ENCODE assay signal across 16 cellular contexts in genomic region chr14:33570717-33571058, GRCh38.
A peak's percentile ranks its signal among the peaks of the same experiment; 100 is the strongest.
DNase-seq lines count a peak whose midpoint lies in the region; ATAC-seq and TF ChIP-seq lines count a peak whose summit lies in the region.
"Had no signal": no experiment of that assay in that cellular context is flagged by ENCODE, and none has a peak within 500 bp of the region (broad histone marks: within the 10 kb centered on the region; RNA-seq: fewer than 3 reads in every experiment).

No MANE protein-coding gene starts in this region.

- H3K27me3 ChIP-seq in RWPE2 (ENCODE audit: insufficient read depth, poor library complexity, severe bottlenecking) (no peaks in the 10 kb centered on the region), brain microvascular endothelial cell (replicated peaks) (no peaks in the 10 kb centered on the region), endodermal cell (ENCODE audit: control insufficient read depth, insufficient read depth, low read length, poor library complexity, severe bottlenecking) (no peaks in the 10 kb centered on the region), aorta (ENCODE audit: control insufficient read depth in 1 of 2, insufficient read depth in 2 of 2, low read length in 1 of 2) (no peaks in the 10 kb centered on the region)

- H3K4me3 Mint-ChIP-seq in endodermal cell (no peak overlapping the region), progenitor cell of endocrine pancreas (ENCODE audit: low read depth) (no peak overlapping the region)
- H3K4me3 Mint-ChIP-seq: CD4-positive, alpha-beta memory T cell had no signal

- H3K4me1 Mint-ChIP-seq in endodermal cell (peaks cover 15% of the 10 kb centered on the region), progenitor cell of endocrine pancreas (ENCODE audit: low read depth) (peaks cover 9% of the 10 kb centered on the region)
- H3K4me1 Mint-ChIP-seq: CD4-positive, alpha-beta memory T cell had no signal

- ATAC-seq in RWPE2 (ENCODE audit: low read depth) (no peak), aorta (ENCODE audit: low FRiP score) (no peak)
- ATAC-seq: Panc1, Right ventricle myocardium inferior had no signal

- TF ChIP-seq CTCF in RWPE2 (IDR thresholded peaks at IDR 0.05; ENCODE audit: poor library complexity, severe bottlenecking) = no peak
- no peak for TF ChIP-seq CTCF in brain microvascular endothelial cell (IDR thresholded peaks at IDR 0.05; ENCODE audit: low read depth, low read length, missing control alignments)
- no peak for TF ChIP-seq CTCF in endodermal cell (conservative IDR thresholded peaks at IDR 0.05)
- no peak for TF ChIP-seq CTCF in progenitor cell of endocrine pancreas (IDR thresholded peaks at IDR 0.05; ENCODE audit: unreplicated experiment)

- H3K36me3 ChIP-seq in RWPE2 (ENCODE audit: low read depth) = no peaks in the 10 kb centered on the region
- H3K36me3 ChIP-seq in brain microvascular endothelial cell (replicated peaks) = no peaks in the 10 kb centered on the region
- no peaks in the 10 kb centered on the region for H3K36me3 ChIP-seq in endodermal cell (ENCODE audit: control insufficient read depth, insufficient read depth, low read length)
- H3K36me3 ChIP-seq in aorta (ENCODE audit: control insufficient read depth in 1 of 2, insufficient read depth in 2 of 2, low read length in 1 of 2) = no peaks in the 10 kb centered on the region

- peaks cover 35% of the 10 kb centered on the region for H3K4me1 ChIP-seq in RWPE2 (ENCODE audit: insufficient read depth, poor library complexity, severe bottlenecking)
- H3K4me1 ChIP-seq in endodermal cell (ENCODE audit: control insufficient read depth, insufficient read depth, low read length) = no peaks in the 10 kb centered on the region
- H3K4me1 ChIP-seq in aorta (ENCODE audit: control insufficient read depth in 1 of 2, insufficient read depth in 2 of 2, low read length in 2 of 2) = no peaks in the 10 kb centered on the region

- WGBS in endodermal cell (ENCODE audit: insufficient coverage in 1 of 2, insufficient read length in 1 of 2), 2 experiments = 88% methylated on average over 2 of the region's 2 CpGs; no CpG with 5 or more reads in 1 of the 2 experiments
- 76 to 81% methylated on average over 2 of the region's 2 CpGs for WGBS in aorta, 2 donors

- in situ Hi-C loops in brain microvascular endothelial cell (cut with HindIII; ENCODE audit: low pct_ligation_motif_present, low sequenced_read_pairs) = no loop called here

- peak overlapping the region; percentile 75 for H3K27ac ChIP-seq in RWPE2 (ENCODE audit: poor library complexity, severe bottlenecking)
- H3K27ac ChIP-seq in brain microvascular endothelial cell = peak overlapping the region; percentile 87
- peak overlapping the region; percentile 19 for H3K27ac ChIP-seq in endodermal cell (ENCODE audit: low read depth, low read length)
- H3K27ac ChIP-seq in aorta (ENCODE audit: low read depth in 1 of 2, low read length in 2 of 2) = no peak overlapping the region

- H3K9ac ChIP-seq in endodermal cell (ENCODE audit: extremely low read depth, low read length, poor library complexity, severe bottlenecking) = no peak overlapping the region

- H3K27ac Mint-ChIP-seq in endodermal cell (no peak overlapping the region), progenitor cell of endocrine pancreas (no peak overlapping the region)
- H3K27ac Mint-ChIP-seq: CD4-positive, alpha-beta memory T cell had no signal

- H3K9me3 Mint-ChIP-seq in endodermal cell = no peaks in the 10 kb centered on the region
- H3K9me3 Mint-ChIP-seq in progenitor cell of endocrine pancreas (ENCODE audit: low read depth) = peaks cover 3% of the 10 kb centered on the region

- H3K9me3 ChIP-seq in RWPE2 (ENCODE audit: severe bottlenecking) (no peaks in the 10 kb centered on the region), endodermal cell (ENCODE audit: control insufficient read depth, low read length) (no peaks in the 10 kb centered on the region), aorta (ENCODE audit: control insufficient read depth, low read length) (peaks cover 1% of the 10 kb centered on the region)

- no peaks in the 10 kb centered on the region for H3K27me3 Mint-ChIP-seq in endodermal cell (ENCODE audit: insufficient read depth)
- peaks cover 4% of the 10 kb centered on the region for H3K27me3 Mint-ChIP-seq in progenitor cell of endocrine pancreas

- DNase-seq in RWPE2 (ENCODE audit: low spot score) (no peak), brain microvascular endothelial cell (no peak), endodermal cell (no peak), progenitor cell of endocrine pancreas (ENCODE audit: low spot score, unreplicated experiment) (no peak), aorta (no peak), mucosa of gallbladder (ENCODE audit: low spot score) (no peak), NCI-H2196 treated with DMSO at 0.1 percent for 48 hours (lab: John Stamatoyannopoulos, UW; ENCODE audit: unreplicated experiment) (no peak)
- DNase-seq: CD4-positive, alpha-beta memory T cell; DND-41; HCEC 1CT; NCI-H1436; NCI-H2029; NCI-H2171 treated with DMSO at 0.1 percent for 48 hours; NCI-H510A had no signal

- H3K4me3 ChIP-seq in RWPE2 (ENCODE audit: severe bottlenecking) (no peak overlapping the region), brain microvascular endothelial cell (ENCODE audit: low read depth, low read length) (no peak overlapping the region), endodermal cell (ENCODE audit: low read length) (no peak overlapping the region), aorta (ENCODE audit: low read length in 2 of 2) (no peak overlapping the region)

- H3K36me3 Mint-ChIP-seq in endodermal cell (ENCODE audit: low read depth) (no peaks in the 10 kb centered on the region), progenitor cell of endocrine pancreas (ENCODE audit: insufficient read depth) (no peaks in the 10 kb centered on the region)
- H3K36me3 Mint-ChIP-seq: CD4-positive, alpha-beta memory T cell had no signal

- intact Hi-C loops in aorta (cut with DNase I) = no loop called here

Comparison
In these comparisons a context has a peak if more than half of its experiments do, and no peak if none do; other contexts are left out.
1. H3K27ac ChIP-seq: peak in RWPE2 (single experiment), brain microvascular endothelial cell (single experiment) and endodermal cell (single experiment); none in aorta (0 of 2).